Comparison of ENCODE assay signal across 20 cellular contexts in genomic region chr17:35234315-35234714, GRCh38. TPM values are rescaled to one million over a fixed set of nuclear protein-coding genes. Genes with fewer than 3 reads are reported as not detected.
"Had no signal": no experiment of that assay in that cellular context is flagged by ENCODE, and none has a peak within 500 bp of the region (broad histone marks: within the 10 kb centered on the region; RNA-seq: fewer than 3 reads in every experiment).

No MANE protein-coding gene starts in this region.

RNA-seq across cellular contexts. Expression of gene SLC35G3, which starts 40.1 kb away (rescaled TPM):
- total RNA-seq: natural killer cell treated with Interleukin-12 subunit alpha and Interleukin-12 subunit beta and Interleukin-15 and Interleukin-18, amount 100 ng/mL, for 72 hours; neural crest cell; omental fat pad; osteocyte; pancreas; posterior vena cava; pulmonary artery endothelial cell; right atrium auricular region; sciatic nerve; smooth muscle cell; spleen; stomach; subcutaneous adipose tissue; temporal lobe; thoracic aorta; thyroid gland; tibial nerve; upper lobe of left lung; ureter; vagina had no signal
- polyA plus RNA-seq: pancreas, smooth muscle cell had no signal
